Comparison of ENCODE assay signal across 8 cellular contexts in genomic region chr22:36757608-36758220, GRCh38. TPM values are rescaled to one million over a fixed set of nuclear protein-coding genes. Genes with fewer than 3 reads are reported as not detected.
A peak's percentile ranks its signal among the peaks of the same experiment; 100 is the strongest.
DNase-seq lines count a peak whose midpoint lies in the region; ATAC-seq and TF ChIP-seq lines count a peak whose summit lies in the region.

No MANE protein-coding gene starts in this region.

- no peaks in the 10 kb centered on the region for H3K9me3 Mint-ChIP-seq in activated CD8-positive, alpha-beta memory T cell treated with anti-CD3 and anti-CD28 coated beads, Interleukin-2, amount 10 ng/mL, durations not matched to agents 7 days and 5 days (ENCODE audit: low read depth)
- H3K9me3 Mint-ChIP-seq in naive thymus-derived CD8-positive, alpha-beta T cell: no peaks in the 10 kb centered on the region

- peak; percentile 89 for TF ChIP-seq CTCF in epithelial cell of esophagus (IDR thresholded peaks at IDR 0.05; ENCODE audit: insufficient read depth, low read depth, low read length, missing control alignments)

- H3K4me1 Mint-ChIP-seq in activated CD8-positive, alpha-beta memory T cell treated with anti-CD3 and anti-CD28 coated beads, Interleukin-2, amount 10 ng/mL, durations not matched to agents 7 days and 5 days: no peaks in the 10 kb centered on the region
- peaks cover 4 to 13% (median 11%) of the 10 kb centered on the region in 4 donors for H3K4me1 Mint-ChIP-seq in naive thymus-derived CD8-positive, alpha-beta T cell

- ATAC-seq in activated CD8-positive, alpha-beta memory T cell treated with anti-CD3 and anti-CD28 coated beads, Interleukin-2, amount 10 ng/mL, durations not matched to agents 7 days and 5 days: peak; percentile 93
- peak; percentile 75 to 93 for ATAC-seq in naive thymus-derived CD8-positive, alpha-beta T cell
- ATAC-seq in HG03439 (IDR thresholded peaks at IDR 0.05; ENCODE audit: unreplicated experiment): no peak

- CTCF ChIA-PET in activated CD8-positive, alpha-beta memory T cell treated with anti-CD3 and anti-CD28 coated beads, Interleukin-2, amount 10 ng/mL, durations not matched to agents 7 days and 5 days (lab: Charles Lee): interaction anchor here (0.5 to 4.4 kb wide), 16 partner anchors 10 to 503 kb away, joined by 3 to 29 read pairs (median 6); partner anchors contain the start of gene IFT27

- no peak overlapping the region for H3K27ac Mint-ChIP-seq in activated CD8-positive, alpha-beta memory T cell treated with anti-CD3 and anti-CD28 coated beads, Interleukin-2, amount 10 ng/mL, durations not matched to agents 7 days and 5 days
- no peak overlapping the region for H3K27ac Mint-ChIP-seq in naive thymus-derived CD8-positive, alpha-beta T cell

- H3K4me3 Mint-ChIP-seq in activated CD8-positive, alpha-beta memory T cell treated with anti-CD3 and anti-CD28 coated beads, Interleukin-2, amount 10 ng/mL, durations not matched to agents 7 days and 5 days: no peak overlapping the region
- no peak overlapping the region for H3K4me3 Mint-ChIP-seq in naive thymus-derived CD8-positive, alpha-beta T cell

- DNase-seq in AG08396 (ENCODE audit: low spot score): peak; percentile 75
- peak; percentile 32 for DNase-seq in GM19240 (ENCODE audit: insufficient read length, low spot score)
- DNase-seq in NOMO-1 (lab: John Stamatoyannopoulos, UW; ENCODE audit: unreplicated experiment in 2 of 2): peak; percentile 67 to 75
- peak; percentile 86 for DNase-seq in activated CD8-positive, alpha-beta memory T cell treated with anti-CD3 and anti-CD28 coated beads, Interleukin-2, amount 10 ng/mL, durations not matched to agents 7 days and 5 days
- DNase-seq in epithelial cell of esophagus (ENCODE audit: low read depth): peak; percentile 82
- peak; percentile 46 to 84 (median 60) for DNase-seq in naive thymus-derived CD8-positive, alpha-beta T cell
- peak; percentile 47 to 68 for DNase-seq in stimulated activated CD8-positive, alpha-beta memory T cell treated with anti-CD3 and anti-CD28 coated beads, Interleukin-7, amount 100 ng/mL, for 48 hours (ENCODE audit: extremely low read depth in 1 of 2, low read depth in 1 of 2)

- H3K36me3 Mint-ChIP-seq in activated CD8-positive, alpha-beta memory T cell treated with anti-CD3 and anti-CD28 coated beads, Interleukin-2, amount 10 ng/mL, durations not matched to agents 7 days and 5 days: no peaks in the 10 kb centered on the region
- H3K36me3 Mint-ChIP-seq in naive thymus-derived CD8-positive, alpha-beta T cell: peaks cover 0 to 2% (median 0%) of the 10 kb centered on the region in 3 donors

- POLR2A ChIA-PET in naive thymus-derived CD8-positive, alpha-beta T cell (lab: Charles Lee): interaction anchor here (3.2 kb wide), 1 partner anchor 18 kb away, joined by 8 read pairs; the partner anchor contains the start of gene IFT27

- H3K4me3 ChIP-seq in epithelial cell of esophagus (ENCODE audit: low read length): no peak overlapping the region

- H3K27me3 Mint-ChIP-seq in activated CD8-positive, alpha-beta memory T cell treated with anti-CD3 and anti-CD28 coated beads, Interleukin-2, amount 10 ng/mL, durations not matched to agents 7 days and 5 days: peaks cover 10% of the 10 kb centered on the region
- H3K27me3 Mint-ChIP-seq in naive thymus-derived CD8-positive, alpha-beta T cell: peaks cover 4 to 10% (median 7%) of the 10 kb centered on the region in 5 donors

RNA-seq across cellular contexts. Expression of gene IFT27, which starts 18.2 kb away (rescaled TPM):
- 10 to 100 TPM; 30.3 to 33.7 TPM for total RNA-seq in activated CD8-positive, alpha-beta memory T cell treated with anti-CD3 and anti-CD28 coated beads, Interleukin-2, amount 10 ng/mL, durations not matched to agents 7 days and 5 days
- total RNA-seq in naive thymus-derived CD8-positive, alpha-beta T cell: 10 to 100 TPM; 29.0 to 30.3 TPM
- polyA plus RNA-seq in naive thymus-derived CD8-positive, alpha-beta T cell: 1 to 10 TPM; 8.1 to 10.0 (median 9.1) TPM

RNA-seq across cellular contexts. Expression of gene CACNG2, which starts 54.2 kb away (rescaled TPM):
- total RNA-seq in activated CD8-positive, alpha-beta memory T cell treated with anti-CD3 and anti-CD28 coated beads, Interleukin-2, amount 10 ng/mL, durations not matched to agents 7 days and 5 days: not detected
- not detected for total RNA-seq in naive thymus-derived CD8-positive, alpha-beta T cell
- polyA plus RNA-seq in naive thymus-derived CD8-positive, alpha-beta T cell: not detected

RNA-seq across cellular contexts. Expression of gene PVALB, which starts 59.1 kb away (rescaled TPM):
- total RNA-seq in activated CD8-positive, alpha-beta memory T cell treated with anti-CD3 and anti-CD28 coated beads, Interleukin-2, amount 10 ng/mL, durations not matched to agents 7 days and 5 days: not detected
- not detected for total RNA-seq in naive thymus-derived CD8-positive, alpha-beta T cell
- polyA plus RNA-seq in naive thymus-derived CD8-positive, alpha-beta T cell: not detected

Comparison
In these comparisons a context has a peak if more than half of its experiments do, and no peak if none do; other contexts are left out.
1. DNase-seq: peak in every context shown above with its lines; median percentile 86 in activated CD8-positive, alpha-beta memory T cell treated with anti-CD3 and anti-CD28 coated beads, Interleukin-2, amount 10 ng/mL, durations not matched to agents 7 days and 5 days; 82 in epithelial cell of esophagus; 75 in AG08396; 71 in NOMO-1; 60 in naive thymus-derived CD8-positive, alpha-beta T cell; 58 in stimulated activated CD8-positive, alpha-beta memory T cell treated with anti-CD3 and anti-CD28 coated beads, Interleukin-7, amount 100 ng/mL, for 48 hours; 32 in GM19240.